In the genomic region with DNA sequence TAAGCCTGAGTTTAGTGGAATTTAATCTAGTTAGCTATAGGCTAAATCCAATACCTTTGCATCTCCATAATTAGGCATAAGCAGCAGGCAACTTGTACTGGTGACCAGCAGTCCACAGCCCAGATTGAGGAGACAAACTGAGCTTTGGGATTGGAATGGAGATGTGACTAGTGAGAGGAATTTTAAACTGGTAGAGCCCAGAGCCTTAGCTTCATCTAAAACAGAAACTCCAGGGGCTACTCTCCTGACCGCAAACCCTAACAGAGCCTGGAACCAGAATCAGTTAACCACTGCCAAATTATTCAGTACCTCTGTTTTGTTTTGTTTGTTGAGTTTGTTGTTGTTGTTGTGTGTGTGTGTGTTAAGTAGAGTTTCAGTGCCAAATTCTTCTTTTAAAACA, we compare ENCODE assay signal across 26 cellular contexts. TPM values are rescaled to one million over a fixed set of nuclear protein-coding genes. Genes with fewer than 3 reads are reported as not detected.
"Had no signal": no experiment of that assay in that cellular context is flagged by ENCODE, and none has a peak within 500 bp of the region (broad histone marks: within the 10 kb centered on the region; RNA-seq: fewer than 3 reads in every experiment).

No MANE protein-coding gene starts in this region.

- H3K4me3 ChIP-seq: cardiac muscle cell, PC-9 had no signal

- H3K36me3 ChIP-seq: brain microvascular endothelial cell, cardiac muscle cell had no signal

- H3K27me3 ChIP-seq: brain microvascular endothelial cell, cardiac muscle cell had no signal

- H3K36me3 Mint-ChIP-seq: activated CD8-positive, alpha-beta memory T cell treated with anti-CD3 and anti-CD28 coated beads, Interleukin-2, amount 10 ng/mL, durations not matched to agents 7 days and 5 days; activated naive CD8-positive, alpha-beta T cell treated with anti-CD3 and anti-CD28 coated beads for 36 hours had no signal

- H3K27ac Mint-ChIP-seq: activated B cell treated with CpG ODN at 0.5 μM for 24 hours; activated CD4-positive, alpha-beta T cell treated with anti-CD3 and anti-CD28 coated beads, Interleukin-2, amount 10 ng/mL, durations not matched to agents 24 days and 14 days; activated CD8-positive, alpha-beta memory T cell treated with anti-CD3 and anti-CD28 coated beads, Interleukin-2, amount 10 ng/mL, durations not matched to agents 7 days and 5 days; activated naive CD4-positive, alpha-beta T cell treated with anti-CD3 and anti-CD28 coated beads for 36 hours; activated naive CD8-positive, alpha-beta T cell treated with anti-CD3 and anti-CD28 coated beads for 36 hours; activated T-cell treated with anti-CD3 and anti-CD28 coated beads, Interleukin-2, amount 50 U/mL, for 24 hours; activated T-helper 1 cell treated with anti-CD3 and anti-CD28 coated beads, Interleukin-12 subunit alpha, Interleukin-12 subunit beta, Interleukin-2, Interleukin-4 antibody, amounts not matched to agents 30 ng/mL and 10 ng/mL and 1 ng/mL, durations not matched to agents 14 hours and 24 hours and 36 hours; T-helper 17 cell had no signal

- H2AFZ ChIP-seq: PC-9 had no signal

- H3K9me3 Mint-ChIP-seq: activated B cell treated with CpG ODN at 0.5 μM for 24 hours; activated CD4-positive, alpha-beta T cell treated with anti-CD3 and anti-CD28 coated beads, Interleukin-2, amount 10 ng/mL, durations not matched to agents 24 days and 14 days; activated naive CD4-positive, alpha-beta T cell treated with anti-CD3 and anti-CD28 coated beads for 36 hours; activated naive CD8-positive, alpha-beta T cell treated with anti-CD3 and anti-CD28 coated beads for 36 hours; activated T-cell treated with anti-CD3 and anti-CD28 coated beads, Interleukin-2, amount 50 U/mL, for 24 hours; activated T-helper 1 cell treated with anti-CD3 and anti-CD28 coated beads, Interleukin-12 subunit alpha, Interleukin-12 subunit beta, Interleukin-2, Interleukin-4 antibody, amounts not matched to agents 30 ng/mL and 10 ng/mL and 1 ng/mL, durations not matched to agents 14 hours and 24 hours and 36 hours had no signal

- H3K4me2 ChIP-seq: PC-9 had no signal

- H3K27ac ChIP-seq: brain microvascular endothelial cell, cardiac muscle cell, PC-9 had no signal

- H3K4me3 Mint-ChIP-seq: activated B cell treated with CpG ODN at 0.5 μM for 24 hours; activated CD4-positive, alpha-beta T cell treated with anti-CD3 and anti-CD28 coated beads, Interleukin-2, amount 10 ng/mL, durations not matched to agents 24 days and 14 days; activated CD8-positive, alpha-beta memory T cell treated with anti-CD3 and anti-CD28 coated beads, Interleukin-2, amount 10 ng/mL, durations not matched to agents 7 days and 5 days; activated naive CD4-positive, alpha-beta T cell treated with anti-CD3 and anti-CD28 coated beads for 36 hours; activated naive CD8-positive, alpha-beta T cell treated with anti-CD3 and anti-CD28 coated beads for 36 hours; activated T-cell treated with anti-CD3 and anti-CD28 coated beads, Interleukin-2, amount 50 U/mL, for 24 hours; activated T-helper 1 cell treated with anti-CD3 and anti-CD28 coated beads, Interleukin-12 subunit alpha, Interleukin-12 subunit beta, Interleukin-2, Interleukin-4 antibody, amounts not matched to agents 30 ng/mL and 10 ng/mL and 1 ng/mL, durations not matched to agents 14 hours and 24 hours and 36 hours; T-helper 17 cell had no signal

- H3K27me3 Mint-ChIP-seq: activated B cell treated with CpG ODN at 0.5 μM for 24 hours; activated CD4-positive, alpha-beta T cell treated with anti-CD3 and anti-CD28 coated beads, Interleukin-2, amount 10 ng/mL, durations not matched to agents 24 days and 14 days; activated CD8-positive, alpha-beta memory T cell treated with anti-CD3 and anti-CD28 coated beads, Interleukin-2, amount 10 ng/mL, durations not matched to agents 7 days and 5 days; activated naive CD8-positive, alpha-beta T cell treated with anti-CD3 and anti-CD28 coated beads for 36 hours; activated T-cell treated with anti-CD3 and anti-CD28 coated beads, Interleukin-2, amount 50 U/mL, for 24 hours; T-helper 17 cell had no signal

- ATAC-seq: activated CD8-positive, alpha-beta memory T cell treated with anti-CD3 and anti-CD28 coated beads, Interleukin-2, amount 10 ng/mL, durations not matched to agents 7 days and 5 days; T-helper 17 cell had no signal

- H3K4me1 Mint-ChIP-seq: activated B cell treated with CpG ODN at 0.5 μM for 24 hours; activated CD4-positive, alpha-beta T cell treated with anti-CD3 and anti-CD28 coated beads, Interleukin-2, amount 10 ng/mL, durations not matched to agents 24 days and 14 days; activated CD8-positive, alpha-beta memory T cell treated with anti-CD3 and anti-CD28 coated beads, Interleukin-2, amount 10 ng/mL, durations not matched to agents 7 days and 5 days; activated naive CD8-positive, alpha-beta T cell treated with anti-CD3 and anti-CD28 coated beads for 36 hours; T-helper 17 cell had no signal

- DNase-seq: activated B cell treated with CpG ODN at 0.5 μM for 24 hours; activated CD4-positive, alpha-beta T cell treated with anti-CD3 and anti-CD28 coated beads for 1 hour; activated CD4-positive, alpha-beta T cell treated with anti-CD3 and anti-CD28 coated beads, Interleukin-2, amount 10 ng/mL, durations not matched to agents 24 days and 14 days; activated CD4-positive, alpha-beta T cell treated with anti-CD3 and anti-CD28 coated beads, Interleukin-2, amount 50 U/mL, for 48 hours; activated CD8-positive, alpha-beta memory T cell treated with anti-CD3 and anti-CD28 coated beads, Interleukin-2, amount 10 ng/mL, durations not matched to agents 7 days and 5 days; activated effector memory CD4-positive, alpha-beta T cell treated with Interleukin-2 at 50 U/mL for 16 hours; activated naive CD4-positive, alpha-beta T cell treated with anti-CD3 and anti-CD28 coated beads for 36 hours; activated naive CD8-positive, alpha-beta T cell treated with anti-CD3 and anti-CD28 coated beads for 36 hours; activated T-cell treated with anti-CD3 and anti-CD28 coated beads, Interleukin-2, amount 50 U/mL, for 24 hours; brain microvascular endothelial cell; KG1; NCI-H1092 treated with DMSO at 0.1 percent for 48 hours; NCI-H1436; NCI-H1694 treated with DMSO at 0.1 percent for 48 hours; NCI-H2029 treated with DMSO at 0.1 percent for 48 hours; NCI-H345; NCI-H510A; NCI-H526 treated with DMSO at 0.1 percent for 48 hours; PC-9; SHP77 treated with DMSO at 0.1 percent for 48 hours; T-helper 17 cell; T-helper 9 cell had no signal

RNA-seq across cellular contexts. Expression of a gene that starts 53.2 kb away (rescaled TPM):
- total RNA-seq: activated B cell treated with CpG ODN at 0.5 μM for 24 hours; activated CD4-positive, alpha-beta T cell treated with anti-CD3 and anti-CD28 coated beads, Interleukin-2, amount 10 ng/mL, durations not matched to agents 24 days and 14 days; activated CD8-positive, alpha-beta memory T cell treated with anti-CD3 and anti-CD28 coated beads, Interleukin-2, amount 10 ng/mL, durations not matched to agents 7 days and 5 days; activated naive CD4-positive, alpha-beta T cell treated with anti-CD3 and anti-CD28 coated beads for 36 hours; activated naive CD8-positive, alpha-beta T cell treated with anti-CD3 and anti-CD28 coated beads for 36 hours; activated T-helper 1 cell treated with anti-CD3 and anti-CD28 coated beads, Interleukin-12 subunit alpha, Interleukin-12 subunit beta, Interleukin-2, Interleukin-4 antibody, amounts not matched to agents 30 ng/mL and 10 ng/mL and 1 ng/mL, durations not matched to agents 14 hours and 24 hours and 36 hours; M059J; PC-9; T-helper 17 cell had no signal
- polyA plus RNA-seq: adipose tissue had no signal

RNA-seq across cellular contexts. Expression of a gene that starts 53.3 kb away (rescaled TPM):
- total RNA-seq: activated B cell treated with CpG ODN at 0.5 μM for 24 hours; activated CD4-positive, alpha-beta T cell treated with anti-CD3 and anti-CD28 coated beads, Interleukin-2, amount 10 ng/mL, durations not matched to agents 24 days and 14 days; activated CD8-positive, alpha-beta memory T cell treated with anti-CD3 and anti-CD28 coated beads, Interleukin-2, amount 10 ng/mL, durations not matched to agents 7 days and 5 days; activated naive CD4-positive, alpha-beta T cell treated with anti-CD3 and anti-CD28 coated beads for 36 hours; activated naive CD8-positive, alpha-beta T cell treated with anti-CD3 and anti-CD28 coated beads for 36 hours; activated T-helper 1 cell treated with anti-CD3 and anti-CD28 coated beads, Interleukin-12 subunit alpha, Interleukin-12 subunit beta, Interleukin-2, Interleukin-4 antibody, amounts not matched to agents 30 ng/mL and 10 ng/mL and 1 ng/mL, durations not matched to agents 14 hours and 24 hours and 36 hours; M059J; T-helper 17 cell had no signal
